8 cellular contexts compared by ENCODE assay signal in genomic region chr5:150758210-150758533, GRCh38. TPM values are rescaled to one million over a fixed set of nuclear protein-coding genes. Genes with fewer than 3 reads are reported as not detected.
DNase-seq lines count a peak whose midpoint lies in the region; ATAC-seq, FAIRE-seq and TF ChIP-seq lines count a peak whose summit lies in the region.

No MANE protein-coding gene starts in this region.

- H3K27me3 ChIP-seq in bronchial epithelial cell (ENCODE audit: control insufficient read depth, insufficient read depth, low read length), result no peaks in the 10 kb centered on the region
- H3K27me3 ChIP-seq in mucosa of rectum (ENCODE audit: control insufficient read depth in 2 of 2, insufficient read depth in 2 of 2, low read length in 2 of 2), result no peaks in the 10 kb centered on the region

- no peak for TF ChIP-seq CTCF in bronchial epithelial cell (IDR thresholded peaks at IDR 0.05; ENCODE audit: insufficient read depth, low read length, severe bottlenecking)
- no peak for TF ChIP-seq CTCF in type B pancreatic cell (conservative IDR thresholded peaks at IDR 0.05)

- H3K9me3 ChIP-seq in mucosa of rectum (ENCODE audit: control insufficient read depth in 2 of 2, low read length in 2 of 2), result no peaks in the 10 kb centered on the region

- H3K9ac ChIP-seq in mucosa of rectum (ENCODE audit: low read depth in 1 of 2, low read length in 2 of 2), result peak overlapping the region; percentile 88 to 93

- peaks cover 23% of the 10 kb centered on the region for H3K36me3 Mint-ChIP-seq in type B pancreatic cell

- no peak overlapping the region for H3K27ac Mint-ChIP-seq in type B pancreatic cell

- H3K36me3 ChIP-seq in bronchial epithelial cell (ENCODE audit: control insufficient read depth, insufficient read depth, low read length), result peaks cover 9% of the 10 kb centered on the region
- peaks cover 14 to 19% of the 10 kb centered on the region in 2 donors for H3K36me3 ChIP-seq in mucosa of rectum (ENCODE audit: control insufficient read depth in 2 of 2, insufficient read depth in 2 of 2, low read length in 2 of 2)

- DNase-seq in bronchial epithelial cell (ENCODE audit: low read depth) (no peak), RCC 7860 (ENCODE audit: low spot score) (no peak), NCI-H1694 (lab: John Stamatoyannopoulos, UW) (no peak), HCEC 1CT (no peak), type B pancreatic cell (ENCODE audit: extremely low spot score, unreplicated experiment) (no peak)

- FAIRE-seq in bronchial epithelial cell (lab: Jason Lieb, UNC), result no peak
- FAIRE-seq in RCC 7860 (lab: Jason Lieb, UNC), result no peak

- peak overlapping the region; percentile 98 to 99 for H3K27ac ChIP-seq in mucosa of rectum (ENCODE audit: low read depth in 2 of 2, low read length in 2 of 2)

- H3K4me1 Mint-ChIP-seq in type B pancreatic cell (ENCODE audit: unreplicated experiment), result peaks cover 16% of the 10 kb centered on the region

- H3K4me3 ChIP-seq in bronchial epithelial cell (ENCODE audit: low read depth, low read length) (peak overlapping the region; percentile 58), mucosa of rectum (ENCODE audit: low read length in 2 of 2) (peak overlapping the region; percentile 86 to 91)

- no peaks in the 10 kb centered on the region for H3K27me3 Mint-ChIP-seq in type B pancreatic cell

- peak; percentile 5 for ATAC-seq in GM21367 (IDR thresholded peaks at IDR 0.05; ENCODE audit: unreplicated experiment)
- ATAC-seq in HG03342 (IDR thresholded peaks at IDR 0.05; ENCODE audit: unreplicated experiment), result peak; percentile 21

- H3K9me3 Mint-ChIP-seq in type B pancreatic cell, result peaks cover 4% of the 10 kb centered on the region

- no peak overlapping the region for H3K4me3 Mint-ChIP-seq in type B pancreatic cell

- peaks cover 5 to 12% of the 10 kb centered on the region in 2 donors for H3K4me1 ChIP-seq in mucosa of rectum (ENCODE audit: control insufficient read depth in 2 of 2, insufficient read depth in 2 of 2, low read length in 2 of 2)

RNA-seq across cellular contexts. Expression of gene DCTN4, which starts 0.6 kb away (rescaled TPM):
- total RNA-seq in bronchial epithelial cell (23.7 and 27.5 TPM in 2 replicates), type B pancreatic cell (ENCODE audit: low replicate concordance) (41.8 and 63.9 TPM in 2 replicates)

RNA-seq across cellular contexts. Expression of gene SMIM3, which starts 20.4 kb away (rescaled TPM):
- 3.4 and 3.7 TPM in 2 replicates for total RNA-seq in bronchial epithelial cell
- total RNA-seq in type B pancreatic cell (ENCODE audit: low replicate concordance), result 8.2 and 11.0 TPM in 2 replicates

RNA-seq across cellular contexts. Expression of gene RBM22, which starts 57.3 kb away (rescaled TPM):
- total RNA-seq in bronchial epithelial cell (13.7 and 16.4 TPM in 2 replicates), type B pancreatic cell (ENCODE audit: low replicate concordance) (49.2 and 65.8 TPM in 2 replicates)
